ENCODE assay signal across 23 cellular contexts in the genomic region with DNA sequence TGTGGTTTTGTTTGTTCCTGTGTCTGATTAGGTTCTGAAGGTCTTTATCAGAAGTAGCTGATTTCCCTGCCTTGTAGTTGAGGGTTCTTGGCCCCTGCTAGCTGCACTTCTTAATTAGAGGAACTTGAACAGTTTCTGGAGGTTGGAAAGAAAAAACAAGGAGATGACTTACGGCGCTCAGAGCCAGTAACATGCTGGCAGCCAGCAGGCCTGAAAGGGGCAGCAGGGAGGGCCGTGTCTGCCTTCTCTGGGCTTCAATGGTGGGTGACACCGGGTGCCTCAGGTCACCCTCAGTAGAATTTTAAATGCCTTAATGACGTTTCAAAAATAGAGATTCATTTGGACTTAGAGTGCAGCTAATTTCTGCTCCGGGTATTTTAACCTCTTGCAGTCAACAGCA. TPM values are rescaled to one million over a fixed set of nuclear protein-coding genes. Genes with fewer than 3 reads are reported as not detected.
DNase-seq lines count a peak whose midpoint lies in the region; ATAC-seq and TF ChIP-seq lines count a peak whose summit lies in the region.
"Had no signal": no experiment of that assay in that cellular context is flagged by ENCODE, and none has a peak within 500 bp of the region (broad histone marks: within the 10 kb centered on the region; RNA-seq: fewer than 3 reads in every experiment).

No MANE protein-coding gene starts in this region.

- H3K4me3 ChIP-seq in heart left ventricle: no peak overlapping the region
- H3K4me3 ChIP-seq in left ventricle myocardium inferior: peak overlapping the region; percentile 11
- H3K4me3 ChIP-seq in psoas muscle: no peak overlapping the region
- H3K4me3 ChIP-seq: BLaER1, SJCRH30 had no signal

- H3K36me3 ChIP-seq in heart left ventricle: no peaks in the 10 kb centered on the region
- no peaks in the 10 kb centered on the region for H3K36me3 ChIP-seq in left ventricle myocardium inferior
- H3K36me3 ChIP-seq in psoas muscle (ENCODE audit: insufficient read depth in 1 of 2, low read depth in 1 of 2): peaks cover 0 to 11% of the 10 kb centered on the region in 2 donors
- H3K36me3 ChIP-seq: BLaER1, SJCRH30 had no signal

- H3K27me3 ChIP-seq in heart left ventricle (no peaks in the 10 kb centered on the region), left ventricle myocardium inferior (ENCODE audit: low read depth) (no peaks in the 10 kb centered on the region), psoas muscle (ENCODE audit: insufficient read depth in 3 of 3, low read length in 2 of 3) (no peaks in the 10 kb centered on the region)
- H3K27me3 ChIP-seq: BLaER1, SJCRH30 had no signal

- TF ChIP-seq CTCF in heart left ventricle (IDR thresholded peaks at IDR 0.05) (no peak), left ventricle myocardium inferior (IDR thresholded peaks at IDR 0.05; ENCODE audit: borderline replicate concordance) (no peak), psoas muscle (IDR thresholded peaks at IDR 0.05) (no peak)

- H3K27ac ChIP-seq in heart left ventricle (peak overlapping the region in 9 of 12 donors; percentile 12 to 67 (median 41)), left ventricle myocardium inferior (replicated peaks) (peak overlapping the region; percentile 71), psoas muscle (peak overlapping the region; percentile 48)
- H3K27ac ChIP-seq: BLaER1, SJCRH30 had no signal

- TF ChIP-seq POLR2A in heart left ventricle (IDR thresholded peaks at IDR 0.05): no peak

- peak; percentile 39 to 46 (median 42) for ATAC-seq in heart left ventricle
- ATAC-seq in left cardiac atrium: no peak
- ATAC-seq in psoas muscle: peak in 3 of 4 donors; percentile 26 to 48 (median 28)
- ATAC-seq in HG02610 (IDR thresholded peaks at IDR 0.05; ENCODE audit: unreplicated experiment): no peak
- ATAC-seq: HepG2 had no signal

- H3K4me1 ChIP-seq in heart left ventricle (peaks cover 0 to 45% (median 6%) of the 10 kb centered on the region in 12 donors), left ventricle myocardium inferior (peaks cover 58% of the 10 kb centered on the region), psoas muscle (peaks cover 47% of the 10 kb centered on the region)
- H3K4me1 ChIP-seq: SJCRH30 had no signal

- H3K9me3 ChIP-seq in heart left ventricle (no peaks in the 10 kb centered on the region), left ventricle myocardium inferior (replicated peaks) (no peaks in the 10 kb centered on the region), psoas muscle (no peaks in the 10 kb centered on the region)
- H3K9me3 ChIP-seq: BLaER1, SJCRH30 had no signal

- DNase-seq in heart left ventricle (no peak), left cardiac atrium (no peak), left ventricle myocardium inferior (no peak), psoas muscle (no peak), NCI-H187 treated with DMSO at 0.1 percent for 48 hours (lab: John Stamatoyannopoulos, UW) (no peak)
- no peak for DNase-seq in stimulated activated CD4-positive, alpha-beta T cell treated with anti-CD3 and anti-CD28 coated beads, Interleukin-4, amount 100 ng/mL, for 4 hours
- DNase-seq: CD4-positive, CD25-positive, alpha-beta regulatory T cell; DMS153; DND-41; HCEC 1CT; Kasumi-1; NCI-H1105; NCI-H1436 treated with DMSO at 0.1 percent for 48 hours; NCI-H1930; NCI-H2107; NCI-H524; NCI-H748 treated with DMSO at 0.1 percent for 48 hours; SJCRH30 had no signal

- WGBS in heart left ventricle, 4 donors: 30 to 45% (median 42%) methylated on average over 6 of the region's 6 CpGs
- WGBS in psoas muscle, 3 donors: 39 to 52% (median 42%) methylated on average over 6 of the region's 6 CpGs

- intact Hi-C loops in heart left ventricle (cut with DNase I) (no loop called here), left cardiac atrium (cut with DNase I) (no loop called here), left ventricle myocardium inferior (cut with micrococcal nuclease) (no loop called here), psoas muscle (cut with DNase I) (no loop called here)

RNA-seq across cellular contexts. Expression of a gene that starts 15.8 kb away (rescaled TPM):
- 10 to 100 TPM in 8 of 9 donors, 1 to 10 TPM in 1; 9.8 to 32.0 (median 21.0) TPM for total RNA-seq in heart left ventricle
- 10 to 100 TPM; 11.4 to 15.4 TPM for polyA plus RNA-seq in heart left ventricle
- 1 to 10 TPM; 5.6 to 7.8 TPM for total RNA-seq in left cardiac atrium
- total RNA-seq in left ventricle myocardium inferior: 25.5 TPM
- total RNA-seq in psoas muscle: 10 to 100 TPM; 12.9 to 96.2 (median 20.6) TPM
- 10 to 100 TPM in 2 of 3 donors, 1 to 10 TPM in 1; 3.2 to 63.4 (median 33.3) TPM for polyA plus RNA-seq in psoas muscle
- total RNA-seq: CD4-positive, CD25-positive, alpha-beta regulatory T cell; HepG2; HT1080 had no signal
- polyA plus RNA-seq: AG04450; CD4-positive, CD25-positive, alpha-beta regulatory T cell; HepG2 had no signal

Comparison
In these comparisons a context has a peak if more than half of its experiments do, and no peak if none do; other contexts are left out.
1. ATAC-seq: peak in heart left ventricle (4 of 4) and psoas muscle (3 of 4); none in left cardiac atrium (0 of 2) and HG02610 (single experiment).
2. Peak in every context shown above with its lines, with median percentiles within 50 percentile points of each other: H3K27ac ChIP-seq.